In genomic region chr18:3051718-3052410, GRCh38 we compare ENCODE assay signal across 1 cellular context.
TF ChIP-seq lines count a peak whose summit lies in the region.

No MANE protein-coding gene starts in this region.

TF ChIP-seq in HepG2, 621 proteins besides CTCF, POLR2A, EP300 and RAD21 (continued from another document and continues in another):
- TF ChIP-seq ZNF275 (CRISPR knock-in tag; IDR thresholded peaks at IDR 0.05; ENCODE audit: borderline replicate concordance) (no peak), ZMAT5 (CRISPR knock-in tag; IDR thresholded peaks at IDR 0.05; ENCODE audit: borderline replicate concordance, low read depth) (no peak), ZNF274 (CRISPR knock-in tag; IDR thresholded peaks at IDR 0.05) (no peak), HNRNPH1 (optimal IDR thresholded peaks at IDR 0.05; ENCODE audit: low read depth, low read length) (no peak), TFE3 (CRISPR knock-in tag; IDR thresholded peaks at IDR 0.05) (peak; percentile 89), ZFP1 (CRISPR knock-in tag; IDR thresholded peaks at IDR 0.05) (peak; percentile 82), ZIK1 (CRISPR knock-in tag; IDR thresholded peaks at IDR 0.05; ENCODE audit: borderline replicate concordance, low read depth) (no peak), HIC2 (CRISPR knock-in tag; IDR thresholded peaks at IDR 0.05; ENCODE audit: low read depth) (peak; percentile 63), TCF7L2 (IDR thresholded peaks at IDR 0.05; ENCODE audit: low read depth, low read length) (peak; percentile 84), RARA (CRISPR knock-in tag; IDR thresholded peaks at IDR 0.05) (peak; percentile 99), SNAPC4 (CRISPR knock-in tag; IDR thresholded peaks at IDR 0.05) (no peak), LCORL (IDR thresholded peaks at IDR 0.05) (peak; percentile 68), LCORL (CRISPR knock-in tag; IDR thresholded peaks at IDR 0.05) (peak; percentile 74; the same call in 1 of the 2 replicates), ZNF724P (CRISPR knock-in tag; IDR thresholded peaks at IDR 0.05; ENCODE audit: borderline replicate concordance) (no peak), ZNF414 (CRISPR knock-in tag; IDR thresholded peaks at IDR 0.05) (0 out of 2 replicates have a peak, but pooled peaks have one; percentile 59), CEBPB (IDR thresholded peaks at IDR 0.05; ENCODE audit: borderline replicate concordance, low read depth, low read length) (peak; percentile 99), IKZF1 (IDR thresholded peaks at IDR 0.05) (no peak), FOSL1 (CRISPR knock-in tag; IDR thresholded peaks at IDR 0.05; ENCODE audit: borderline replicate concordance) (no peak), ZBTB20 (CRISPR knock-in tag; IDR thresholded peaks at IDR 0.05; ENCODE audit: borderline replicate concordance, low read depth) (peak; percentile 95; the same call in 1 of the 2 replicates), ZNF510 (CRISPR knock-in tag; IDR thresholded peaks at IDR 0.05; ENCODE audit: low read depth) (no peak), ZNF580 (CRISPR knock-in tag; IDR thresholded peaks at IDR 0.05; ENCODE audit: borderline replicate concordance, low read depth) (peak; percentile 46; the same call in 1 of the 2 replicates), MYNN (CRISPR knock-in tag; IDR thresholded peaks at IDR 0.05; ENCODE audit: low read depth) (no peak), HNRNPUL1 (IDR thresholded peaks at IDR 0.05; ENCODE audit: low read depth, low read length) (no peak), ZNF263 (CRISPR knock-in tag; IDR thresholded peaks at IDR 0.05) (no peak), ZNF430 (CRISPR knock-in tag; IDR thresholded peaks at IDR 0.05) (peak; percentile 51; the same call in 1 of the 2 replicates), ZNF749 (CRISPR knock-in tag; IDR thresholded peaks at IDR 0.05; ENCODE audit: borderline replicate concordance) (no peak), ZBTB2 (CRISPR knock-in tag; IDR thresholded peaks at IDR 0.05; ENCODE audit: low read depth) (no peak), KLF6 (CRISPR knock-in tag; IDR thresholded peaks at IDR 0.05) (peak; percentile 63; the same call in 1 of the 2 replicates), ZNF607 (CRISPR knock-in tag; IDR thresholded peaks at IDR 0.05; ENCODE audit: borderline replicate concordance) (no peak), BRF2 (CRISPR knock-in tag; IDR thresholded peaks at IDR 0.05) (peak; percentile 80; the same call in 1 of the 2 replicates), PRDM10 (CRISPR knock-in tag; IDR thresholded peaks at IDR 0.05; ENCODE audit: low read depth) (peak; percentile 71), THAP8 (CRISPR knock-in tag; IDR thresholded peaks at IDR 0.05; ENCODE audit: borderline replicate concordance) (no peak), ELF4 (CRISPR knock-in tag; IDR thresholded peaks at IDR 0.05; ENCODE audit: borderline replicate concordance) (peak; percentile 70; the same call in 1 of the 2 replicates), IRF9 (CRISPR knock-in tag; IDR thresholded peaks at IDR 0.05; ENCODE audit: borderline replicate concordance) (peak; percentile 25; the same call in 1 of the 2 replicates), TFDP2 (CRISPR knock-in tag; IDR thresholded peaks at IDR 0.05) (no peak), HMG20A (CRISPR knock-in tag; IDR thresholded peaks at IDR 0.05; ENCODE audit: borderline replicate concordance) (peak; percentile 94)
